In genomic region chr9:79471577-79472543, GRCh38 we compare ENCODE assay signal across 9 cellular contexts.
DNase-seq lines count a peak whose midpoint lies in the region; ATAC-seq, FAIRE-seq and TF ChIP-seq lines count a peak whose summit lies in the region.
"Had no signal": no experiment of that assay in that cellular context is flagged by ENCODE, and none has a peak within 500 bp of the region (broad histone marks: within the 10 kb centered on the region; RNA-seq: fewer than 3 reads in every experiment).

No MANE protein-coding gene starts in this region.

- 94 to 98% (median 96%) methylated on average over 2 of the region's 2 CpGs for WGBS in heart left ventricle, 4 donors

- peak in 3 of 4 donors; percentile 33 to 65 (median 62) for ATAC-seq in heart left ventricle
- ATAC-seq in GM19455 (IDR thresholded peaks at IDR 0.05; ENCODE audit: unreplicated experiment), result no peak

- intact Hi-C loops in heart left ventricle (cut with DNase I), result loop anchor here in 1 of 10 donors (10.0 kb wide), 1 partner anchor 483 kb away; no protein-coding TSS in a partner anchor

- TF ChIP-seq POLR2A in H54 (IDR thresholded peaks at IDR 0.05; ENCODE audit: low read depth, low read length) (no peak), heart left ventricle (IDR thresholded peaks at IDR 0.05) (no peak)

- H3K36me3 ChIP-seq in BJ (ENCODE audit: control insufficient read depth, insufficient read depth, low read length) (no peaks in the 10 kb centered on the region), heart left ventricle (no peaks in the 10 kb centered on the region)
- H3K36me3 ChIP-seq: breast epithelium had no signal

- H3K27me3 ChIP-seq in BJ (ENCODE audit: control insufficient read depth, insufficient read depth, low read length), result no peaks in the 10 kb centered on the region
- H3K27me3 ChIP-seq in heart left ventricle, result no peaks in the 10 kb centered on the region
- H3K27me3 ChIP-seq: breast epithelium had no signal

- TF ChIP-seq CTCF in BJ (IDR thresholded peaks at IDR 0.05; ENCODE audit: insufficient read depth, low read depth, low read length) (peak; percentile 44), heart left ventricle (IDR thresholded peaks at IDR 0.05) (peak in 10 of 12 donors; percentile 16 to 55 (median 31))

- DNase-seq in BJ (ENCODE audit: low read depth) (no peak), H54 (ENCODE audit: insufficient read length, low spot score) (peak; percentile 20), heart left ventricle (peak in 4 of 5 donors; percentile 27 to 58 (median 40)), NCI-H774 (lab: John Stamatoyannopoulos, UW) (no peak), OCI-M2 (lab: John Stamatoyannopoulos, UW; ENCODE audit: unreplicated experiment) (no peak)
- DNase-seq in activated CD4-positive, alpha-beta T cell treated with anti-CD3 and anti-CD28 coated beads, Interleukin-2, amount 50 U/mL, for 1 hour, result peak; percentile 10
- peak; percentile 6 for DNase-seq in stimulated activated CD8-positive, alpha-beta memory T cell treated with anti-CD3 and anti-CD28 coated beads, Interleukin-12 subunit alpha, Interleukin-12 subunit beta, amount 100 ng/mL, for 1 hour (ENCODE audit: low read depth)

- peak; percentile 89 for FAIRE-seq in H54 (lab: Jason Lieb, UNC)

- H3K4me3 ChIP-seq in BJ (ENCODE audit: low read depth, low read length) (no peak overlapping the region), heart left ventricle (no peak overlapping the region)
- H3K4me3 ChIP-seq: breast epithelium had no signal

- CTCF ChIA-PET in BJ (lab: Yijun Ruan, JAX), result interaction anchor here (0.6 to 1.2 kb wide), 2 partner anchors 9 to 1102 kb away, joined by 3 to 4 read pairs; no protein-coding TSS in a partner anchor

- no peaks in the 10 kb centered on the region for H3K4me1 ChIP-seq in heart left ventricle
- H3K4me1 ChIP-seq: breast epithelium had no signal

- no peaks in the 10 kb centered on the region for H3K9me3 ChIP-seq in heart left ventricle
- H3K9me3 ChIP-seq: breast epithelium had no signal

- H3K27ac ChIP-seq in heart left ventricle, result no peak overlapping the region
- H3K27ac ChIP-seq: breast epithelium had no signal

- POLR2A ChIA-PET in BJ (lab: Charles Lee), result no interaction called here

Comparison
In these comparisons a context has a peak if more than half of its experiments do, and no peak if none do; other contexts are left out.
1. DNase-seq: peak in H54 (single experiment), activated CD4-positive, alpha-beta T cell treated with anti-CD3 and anti-CD28 coated beads, Interleukin-2, amount 50 U/mL, for 1 hour (single experiment), heart left ventricle (4 of 5) and stimulated activated CD8-positive, alpha-beta memory T cell treated with anti-CD3 and anti-CD28 coated beads, Interleukin-12 subunit alpha, Interleukin-12 subunit beta, amount 100 ng/mL, for 1 hour (single experiment); none in BJ (single experiment), NCI-H774 (single experiment) and OCI-M2 (single experiment).